21 cellular contexts compared by ENCODE assay signal in genomic region chr7:99047526-99048077, GRCh38.
DNase-seq lines count a peak whose midpoint lies in the region; ATAC-seq and TF ChIP-seq lines count a peak whose summit lies in the region.
"Had no signal": no experiment of that assay in that cellular context is flagged by ENCODE, and none has a peak within 500 bp of the region (broad histone marks: within the 10 kb centered on the region; RNA-seq: fewer than 3 reads in every experiment).

No MANE protein-coding gene starts in this region.

- H3K4me1 ChIP-seq in endodermal cell (ENCODE audit: control insufficient read depth, insufficient read depth, low read length): no peaks in the 10 kb centered on the region
- no peaks in the 10 kb centered on the region for H3K4me1 ChIP-seq in Peyer's patch

- TF ChIP-seq CTCF in endodermal cell (conservative IDR thresholded peaks at IDR 0.05) (no peak), GM13977 (IDR thresholded peaks at IDR 0.05; ENCODE audit: extremely low read depth, insufficient read depth, missing control alignments) (no peak), Peyer's patch (IDR thresholded peaks at IDR 0.05) (no peak)

- no peak for ATAC-seq in activated T-cell treated with anti-CD3 and anti-CD28 coated beads, Interleukin-2, amount 50 U/mL, for 72 hours (replicated peaks in 1 of 2)
- ATAC-seq: CD8-positive, alpha-beta T cell; GM12878; Panc1 had no signal

- WGBS in endodermal cell (ENCODE audit: insufficient coverage in 1 of 2, insufficient read length in 1 of 2), 2 experiments: 94 to 98% methylated on average over 14 to 15 of the region's 15 CpGs

- no peak overlapping the region for H3K9ac ChIP-seq in endodermal cell (ENCODE audit: extremely low read depth, low read length, poor library complexity, severe bottlenecking)

- H3K27me3 ChIP-seq in endodermal cell (ENCODE audit: control insufficient read depth, insufficient read depth, low read length, poor library complexity, severe bottlenecking) (no peaks in the 10 kb centered on the region), Peyer's patch (no peaks in the 10 kb centered on the region)
- H3K27me3 ChIP-seq: SJSA1 had no signal

- peaks cover 93% of the 10 kb centered on the region for H3K36me3 ChIP-seq in endodermal cell (ENCODE audit: control insufficient read depth, insufficient read depth, low read length)
- peaks cover 0 to 89% (median 0%) of the 10 kb centered on the region in 3 donors for H3K36me3 ChIP-seq in Peyer's patch

- H3K9me3 ChIP-seq in endodermal cell (ENCODE audit: control insufficient read depth, low read length) (no peaks in the 10 kb centered on the region), Peyer's patch (no peaks in the 10 kb centered on the region)
- H3K9me3 ChIP-seq: SJSA1 had no signal

- no peak overlapping the region for H3K27ac ChIP-seq in endodermal cell (ENCODE audit: low read depth, low read length)
- H3K27ac ChIP-seq in Peyer's patch: no peak overlapping the region
- H3K27ac ChIP-seq: SJSA1 had no signal

- H3K4me3 Mint-ChIP-seq in activated T-cell treated with anti-CD3 and anti-CD28 coated beads, Interleukin-2, amount 50 U/mL, for 72 hours: no peak overlapping the region
- no peak overlapping the region for H3K4me3 Mint-ChIP-seq in endodermal cell
- H3K4me3 Mint-ChIP-seq: CD8-positive, alpha-beta T cell had no signal

- H3K9me3 Mint-ChIP-seq in activated T-cell treated with anti-CD3 and anti-CD28 coated beads, Interleukin-2, amount 50 U/mL, for 72 hours: no peaks in the 10 kb centered on the region
- no peaks in the 10 kb centered on the region for H3K9me3 Mint-ChIP-seq in endodermal cell
- H3K9me3 Mint-ChIP-seq: CD8-positive, alpha-beta T cell had no signal

- no peak for TF ChIP-seq POLR2A in Peyer's patch (IDR thresholded peaks at IDR 0.05)

- no peak overlapping the region for H3K4me3 ChIP-seq in endodermal cell (ENCODE audit: low read length)
- H3K4me3 ChIP-seq in Peyer's patch: no peak overlapping the region
- H3K4me3 ChIP-seq: GM12878, SJSA1 had no signal

- peak overlapping the region; percentile 19 for H3K27ac Mint-ChIP-seq in activated T-cell treated with anti-CD3 and anti-CD28 coated beads, Interleukin-2, amount 50 U/mL, for 72 hours
- peak overlapping the region; percentile 30 for H3K27ac Mint-ChIP-seq in endodermal cell
- H3K27ac Mint-ChIP-seq: CD8-positive, alpha-beta T cell had no signal

- H3K27me3 Mint-ChIP-seq in activated T-cell treated with anti-CD3 and anti-CD28 coated beads, Interleukin-2, amount 50 U/mL, for 72 hours (ENCODE audit: low read depth): no peaks in the 10 kb centered on the region
- H3K27me3 Mint-ChIP-seq in endodermal cell (ENCODE audit: insufficient read depth): no peaks in the 10 kb centered on the region

- no peaks in the 10 kb centered on the region for H3K4me1 Mint-ChIP-seq in activated T-cell treated with anti-CD3 and anti-CD28 coated beads, Interleukin-2, amount 50 U/mL, for 72 hours (ENCODE audit: low read depth)
- H3K4me1 Mint-ChIP-seq in endodermal cell: peaks cover 5% of the 10 kb centered on the region

- peaks cover 2 to 20% of the 10 kb centered on the region in 2 donors for H3K36me3 Mint-ChIP-seq in activated T-cell treated with anti-CD3 and anti-CD28 coated beads, Interleukin-2, amount 50 U/mL, for 72 hours (ENCODE audit: insufficient read depth in 2 of 2)
- H3K36me3 Mint-ChIP-seq in endodermal cell (ENCODE audit: low read depth): peaks cover 77% of the 10 kb centered on the region

- no peak for DNase-seq in activated T-cell treated with anti-CD3 and anti-CD28 coated beads, Interleukin-2, amount 50 U/mL, for 72 hours
- no peak for DNase-seq in activated T-cell treated with anti-CD3 and anti-CD28 coated beads, Interleukin-2, amount 50 U/mL, for 1 hour
- DNase-seq in endodermal cell (no peak), pons (ENCODE audit: low spot score) (peak; percentile 11), GM13977 (ENCODE audit: low spot score) (no peak), Peyer's patch (no peak)
- no peak for DNase-seq in activated CD4-positive, alpha-beta T cell treated with anti-CD3 and anti-CD28 coated beads, Interleukin-2, amount 50 U/mL, for 4 hours
- DNase-seq: AML-193; C1 segment of cervical spinal cord; CD8-positive, alpha-beta T cell; DND-41; GOT3; HCEC 1CT; KG1; NCI-H1092 treated with DMSO at 0.1 percent for 48 hours; NCI-H1436 treated with DMSO at 0.1 percent for 48 hours; NCI-H1930; NCI-H510A had no signal

- in situ Hi-C loops in GM13977 (cut with MboI; ENCODE audit: low pct_unique_long_range_greater_than_20kb, low sequenced_read_pairs, unreplicated experiment): loop anchor here (5.0 kb wide), 1 partner anchor 270 kb away; no protein-coding TSS in a partner anchor
